ENCODE assay signal across 1 cellular context in the genomic region with DNA sequence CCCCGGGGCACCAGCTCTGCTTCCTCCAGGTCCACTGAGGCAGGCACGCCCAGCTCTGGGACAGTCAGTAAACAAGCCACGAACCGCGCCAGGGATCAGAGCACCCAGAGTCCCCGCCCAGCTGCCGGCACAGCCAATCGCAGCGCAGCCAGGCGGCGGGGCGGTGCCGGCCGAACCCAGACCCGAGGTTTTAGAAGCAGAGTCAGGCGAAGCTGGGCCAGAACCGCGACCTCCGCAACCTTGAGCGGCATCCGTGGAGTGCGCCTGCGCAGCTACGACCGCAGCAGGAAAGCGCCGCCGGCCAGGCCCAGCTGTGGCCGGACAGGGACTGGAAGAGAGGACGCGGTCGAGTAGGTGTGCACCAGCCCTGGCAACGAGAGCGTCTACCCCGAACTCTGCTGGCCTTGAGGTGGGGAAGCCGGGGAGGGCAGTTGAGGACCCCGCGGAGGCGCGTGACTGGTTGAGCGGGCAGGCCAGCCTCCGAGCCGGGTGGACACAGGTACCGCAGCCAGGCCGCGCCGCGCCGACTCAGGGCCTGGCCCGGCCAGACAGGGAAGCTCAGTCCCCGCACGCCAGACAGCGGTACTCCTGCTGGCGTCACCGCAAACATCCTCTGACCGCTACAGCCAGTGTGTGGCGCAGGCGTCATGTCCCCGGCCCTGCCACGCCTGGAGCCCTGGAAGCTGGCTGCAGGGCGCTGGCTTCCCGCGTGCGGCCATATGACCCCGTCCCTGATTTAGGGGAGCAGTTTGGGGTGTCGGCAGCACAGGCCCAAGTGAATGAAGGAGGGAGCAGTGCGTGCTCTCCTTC.
TF ChIP-seq lines count a peak whose summit lies in the region.

A gene (plus strand): TSS at position 220 of the 810 bp plus-strand sequence. CDS start 1,485 bp downstream, outside the sequence.

TF ChIP-seq in HepG2, 621 proteins besides CTCF, POLR2A, EP300 and RAD21 (continued from another document):
- TF ChIP-seq, protein P1, sequence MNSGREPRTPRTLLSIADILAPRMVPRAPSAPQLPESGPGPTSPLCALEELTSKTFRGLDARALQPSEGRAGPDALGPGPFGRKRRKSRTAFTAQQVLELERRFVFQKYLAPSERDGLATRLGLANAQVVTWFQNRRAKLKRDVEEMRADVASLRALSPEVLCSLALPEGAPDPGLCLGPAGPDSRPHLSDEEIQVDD (CRISPR knock-in tag; IDR thresholded peaks at IDR 0.05; ENCODE audit: borderline replicate concordance) = no peak
